Comparison of ENCODE assay signal across 1 cellular context in the genomic region with DNA sequence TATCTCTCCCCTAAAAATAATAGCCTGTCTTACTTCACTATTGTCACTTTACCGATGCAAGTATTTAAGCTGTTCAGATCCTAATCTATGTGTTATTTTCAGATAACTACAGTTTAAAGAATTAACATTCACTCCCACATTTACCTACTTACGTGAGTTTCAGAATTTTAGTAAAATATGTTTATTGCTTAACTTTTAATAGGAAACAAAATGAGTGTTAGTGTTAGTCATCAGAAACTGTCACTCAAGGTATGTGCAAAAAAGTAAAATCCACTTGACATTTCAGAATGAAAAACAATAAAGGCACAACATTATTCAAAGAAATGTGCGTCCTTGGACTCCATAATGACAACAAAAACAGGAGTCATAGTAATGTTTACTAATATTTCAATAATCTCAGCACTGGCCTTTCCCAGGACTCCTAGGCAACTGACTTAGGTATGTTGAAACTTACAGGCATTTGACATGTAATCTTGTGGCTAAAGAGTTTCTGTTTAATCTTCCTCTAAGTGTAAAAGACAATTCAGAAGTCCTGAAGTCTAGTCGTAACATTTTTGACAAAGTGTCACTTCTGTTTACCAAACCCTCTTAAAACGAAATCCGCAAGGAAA.
TF ChIP-seq lines count a peak whose summit lies in the region.

No MANE protein-coding gene starts in this region.

TF ChIP-seq in SK-N-SH, 30 proteins besides CTCF, POLR2A, EP300 and RAD21 (continued from another document):
- TF ChIP-seq, protein P1, sequence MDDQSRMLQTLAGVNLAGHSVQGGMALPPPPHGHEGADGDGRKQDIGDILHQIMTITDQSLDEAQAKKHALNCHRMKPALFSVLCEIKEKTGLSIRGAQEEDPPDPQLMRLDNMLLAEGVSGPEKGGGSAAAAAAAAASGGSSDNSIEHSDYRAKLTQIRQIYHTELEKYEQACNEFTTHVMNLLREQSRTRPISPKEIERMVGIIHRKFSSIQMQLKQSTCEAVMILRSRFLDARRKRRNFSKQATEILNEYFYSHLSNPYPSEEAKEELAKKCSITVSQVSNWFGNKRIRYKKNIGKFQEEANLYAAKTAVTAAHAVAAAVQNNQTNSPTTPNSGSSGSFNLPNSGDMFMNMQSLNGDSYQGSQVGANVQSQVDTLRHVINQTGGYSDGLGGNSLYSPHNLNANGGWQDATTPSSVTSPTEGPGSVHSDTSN (IDR thresholded peaks at IDR 0.05), result peak; percentile 23; the same call in 1 of the 2 replicates
TF ChIP-seq in SK-N-SH: peak in this region for 1.
